In the genomic region with DNA sequence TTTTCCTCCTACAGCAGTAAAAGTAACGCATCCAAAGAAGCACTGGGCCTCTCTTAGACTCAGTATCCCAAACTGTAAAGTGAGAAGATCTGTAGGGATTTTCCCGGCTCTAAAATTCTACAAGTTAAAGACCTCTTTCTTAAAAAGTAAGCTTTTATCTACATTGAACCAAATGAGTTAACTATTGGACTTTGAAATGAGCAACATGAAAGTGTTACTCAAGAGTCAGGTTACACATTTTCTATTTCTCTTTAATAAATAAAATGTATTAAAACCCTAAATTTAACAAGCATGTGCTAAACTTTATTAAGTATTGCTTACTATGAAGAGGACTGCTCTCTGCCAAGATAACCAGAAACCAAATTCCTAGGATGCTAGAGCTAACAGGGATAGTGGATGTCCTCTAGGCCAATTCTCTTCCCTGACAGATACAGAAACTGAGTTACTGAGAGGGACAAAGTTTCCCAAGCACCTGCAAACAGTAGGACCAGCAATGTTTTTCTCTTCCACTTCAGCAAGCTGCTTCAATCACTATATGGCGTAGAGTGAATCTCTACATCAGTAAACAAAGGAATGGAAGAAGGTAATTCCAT, we compare ENCODE assay signal across 24 cellular contexts. TPM values are rescaled to one million over a fixed set of nuclear protein-coding genes. Genes with fewer than 3 reads are reported as not detected.
"Had no signal": no experiment of that assay in that cellular context is flagged by ENCODE, and none has a peak within 500 bp of the region (broad histone marks: within the 10 kb centered on the region; RNA-seq: fewer than 3 reads in every experiment).

No MANE protein-coding gene starts in this region.

- H3K4me3 ChIP-seq: SJCRH30 had no signal

- ATAC-seq: activated CD4-positive, alpha-beta T cell treated with anti-CD3 and anti-CD28 coated beads for 36 hours; activated T-cell treated with anti-CD3 and anti-CD28 coated beads, Interleukin-2, amount 50 U/mL, for 72 hours had no signal

- H3K4me1 ChIP-seq: SJCRH30 had no signal

- H3K9me3 ChIP-seq: SJCRH30, SK-N-SH had no signal

- H3K27ac ChIP-seq: KMS-11, SJCRH30, VCaP had no signal

- H3K9ac ChIP-seq: KMS-11, SK-N-SH had no signal

- H3K27me3 ChIP-seq: SJCRH30 had no signal

- H3K4me2 ChIP-seq: KMS-11, SK-N-SH had no signal

- DNase-seq: activated CD4-positive, alpha-beta memory T cell treated with anti-CD3 and anti-CD28 coated beads, Interleukin-2, amount 10 ng/mL, durations not matched to agents 7 days and 5 days; activated CD4-positive, alpha-beta T cell treated with anti-CD3 and anti-CD28 coated beads for 36 hours; activated CD4-positive, alpha-beta T cell treated with anti-CD3 and anti-CD28 coated beads, Interleukin-2, amount 50 U/mL, for 1 hour; activated CD8-positive, alpha-beta memory T cell treated with anti-CD3 and anti-CD28 coated beads, Interleukin-2, amount 50 U/mL, for 4 hours; activated gamma-delta T cell treated with Interleukin-2 at 50 U/mL for 16 hours; activated naive CD4-positive, alpha-beta T cell treated with anti-CD3 and anti-CD28 coated beads, Interleukin-2, amount 10 ng/mL, durations not matched to agents 7 days and 5 days; activated naive CD8-positive, alpha-beta T cell treated with anti-CD3 and anti-CD28 coated beads for 36 hours; activated T-cell treated with anti-CD3 and anti-CD28 coated beads, Interleukin-2, amount 50 U/mL, for 72 hours; MV-4-11; NCI-H1092 treated with DMSO at 0.1 percent for 48 hours; NCI-H1436; NCI-H1694 treated with DMSO at 0.1 percent for 48 hours; NCI-H2029 treated with DMSO at 0.1 percent for 48 hours; NCI-H345; NCI-H510A; NCI-H526 treated with DMSO at 0.1 percent for 48 hours; NCI-H82; SJCRH30; SK-N-SH; T-helper 1 cell had no signal

RNA-seq across cellular contexts. Expression of a gene that starts 21.7 kb away (rescaled TPM):
- total RNA-seq: activated CD4-positive, alpha-beta memory T cell treated with anti-CD3 and anti-CD28 coated beads, Interleukin-2, amount 10 ng/mL, durations not matched to agents 7 days and 5 days; activated CD4-positive, alpha-beta T cell treated with anti-CD3 and anti-CD28 coated beads for 36 hours; activated naive CD8-positive, alpha-beta T cell treated with anti-CD3 and anti-CD28 coated beads for 36 hours; activated T-cell treated with anti-CD3 and anti-CD28 coated beads, Interleukin-2, amount 50 U/mL, for 72 hours; activated T-helper 2 cell treated with anti-CD3 and anti-CD28 coated beads, Interferon-gamma antibody, Interleukin-2, Interleukin-4, amounts not matched to agents 10 μg/mL and 5 μg/mL and 100 μg/mL, durations not matched to agents 14 hours and 24 hours and 36 hours; T-helper 2 cell treated with Interferon-gamma antibody and Interleukin-4, amounts not matched to agents 100 ng/mL and 5 ng/mL, for 36 hours had no signal
